5 cellular contexts compared by ENCODE assay signal in the genomic region with DNA sequence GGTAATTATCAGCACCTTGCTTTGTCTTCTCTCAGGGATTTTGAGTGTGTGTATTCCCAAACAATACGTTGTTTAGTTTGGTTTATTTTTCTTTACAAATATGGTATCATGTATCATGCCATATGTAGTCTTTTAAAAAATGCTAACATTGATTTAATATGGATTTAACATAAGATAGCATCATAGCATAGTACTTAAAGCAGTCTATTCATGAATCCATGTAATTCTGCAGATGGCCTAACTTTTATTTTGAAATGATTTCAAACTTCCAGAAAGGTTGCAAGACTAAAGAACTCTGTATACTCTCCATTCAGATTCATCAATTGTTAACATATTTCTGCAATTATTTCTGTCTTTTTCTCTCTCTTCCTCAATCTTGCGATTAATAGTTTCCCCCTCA.
"Had no signal": no experiment of that assay in that cellular context is flagged by ENCODE, and none has a peak within 500 bp of the region (broad histone marks: within the 10 kb centered on the region; RNA-seq: fewer than 3 reads in every experiment).

No MANE protein-coding gene starts in this region.

- ATAC-seq: GM12878 had no signal

- FAIRE-seq: GM12878, GM12891, GM12892 had no signal

- H3K4me3 ChIP-seq: GM12878 had no signal

- DNase-seq: GDM1, GF-D8 had no signal
